ENCODE assay signal across 1 cellular context in genomic region chr6:32105433-32105832, GRCh38.
TF ChIP-seq lines count a peak whose summit lies in the region.

No MANE protein-coding gene starts in this region.

TF ChIP-seq in IMR-90, 13 proteins besides CTCF, POLR2A, EP300 and RAD21 (continued from another document):
- TF ChIP-seq CHD1 (IDR thresholded peaks at IDR 0.05; ENCODE audit: low read depth, low read length) = no peak
- no peak for TF ChIP-seq MAZ (IDR thresholded peaks at IDR 0.05; ENCODE audit: borderline replicate concordance, low read depth, low read length)
